13 cellular contexts compared by ENCODE assay signal in the genomic region with DNA sequence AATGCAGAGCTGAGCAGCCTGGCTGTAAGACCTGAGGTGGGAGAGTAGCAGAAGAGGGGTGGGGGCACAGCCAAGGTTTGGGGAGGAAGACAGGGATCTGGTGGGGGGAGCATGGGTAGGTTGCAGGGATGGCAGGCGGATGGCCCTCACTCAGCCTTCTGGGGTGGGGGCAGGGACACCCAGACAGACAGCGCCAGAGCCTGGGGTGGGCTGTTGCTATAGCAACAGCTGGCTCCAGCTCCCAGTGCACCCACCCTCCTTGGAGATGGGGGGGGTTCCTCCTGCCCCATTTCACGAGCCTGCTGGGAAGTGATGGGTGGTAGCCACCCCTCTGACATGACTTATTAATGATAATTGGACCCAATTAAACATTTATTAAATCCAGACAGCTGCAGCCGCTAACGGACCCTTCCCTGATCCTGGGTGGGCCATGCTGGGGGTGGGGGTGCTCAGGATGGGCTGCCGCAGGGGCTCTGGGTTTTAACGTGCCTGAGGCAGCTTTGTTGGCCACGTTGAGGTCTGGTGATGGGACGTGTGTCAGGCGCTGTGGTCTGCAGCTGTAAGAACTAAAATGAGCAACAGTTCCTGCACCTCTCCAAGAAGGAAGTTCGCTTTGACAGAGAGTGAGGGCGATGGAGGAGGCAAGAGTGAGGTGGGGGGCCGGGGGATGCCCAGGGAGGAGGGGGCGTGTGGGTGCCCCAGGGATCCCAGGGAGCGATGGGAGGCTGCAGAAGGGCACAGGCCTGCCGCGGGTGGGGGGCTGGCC. TPM values are rescaled to one million over a fixed set of nuclear protein-coding genes. Genes with fewer than 3 reads are reported as not detected.
DNase-seq lines count a peak whose midpoint lies in the region; ATAC-seq, FAIRE-seq and TF ChIP-seq lines count a peak whose summit lies in the region.
"Had no signal": no experiment of that assay in that cellular context is flagged by ENCODE, and none has a peak within 500 bp of the region (broad histone marks: within the 10 kb centered on the region; RNA-seq: fewer than 3 reads in every experiment).

No MANE protein-coding gene starts in this region.

- BruUV-seq in HepG2 (replicated peaks; lab: Mats Ljungman, UMichigan), result no TSS peak

- CTCF ChIA-PET in HepG2 (lab: Yijun Ruan, JAX; ENCODE audit: low intra/inter-chr PET ratio, low total read pairs), result no interaction called here

- no peak for FAIRE-seq in HepG2 (lab: Jason Lieb, UNC)

- TF ChIP-seq EP300 in HepG2 (IDR thresholded peaks at IDR 0.05; ENCODE audit: low read depth in 2 of 2, low read length in 2 of 2), result no peak
- TF ChIP-seq EP300 in HepG2 (CRISPR knock-in tag; IDR thresholded peaks at IDR 0.05; ENCODE audit: borderline replicate concordance), result no peak

- H3K36me3 Mint-ChIP-seq in endodermal cell (ENCODE audit: low read depth), result peaks cover 43% of the 10 kb centered on the region

- H3K4me1 ChIP-seq in HepG2 (ENCODE audit: insufficient read depth, low read length), result peaks cover 32% of the 10 kb centered on the region
- peaks cover 0 to 10% (median 5%) of the 10 kb centered on the region in 4 donors for H3K4me1 ChIP-seq in right lobe of liver
- H3K4me1 ChIP-seq in endodermal cell (ENCODE audit: control insufficient read depth, insufficient read depth, low read length), result peaks cover 3% of the 10 kb centered on the region

- intact Hi-C loops in HepG2 (cut with micrococcal nuclease; ENCODE audit: unreplicated experiment), result no loop called here
- intact Hi-C loops in right lobe of liver (cut with DNase I), result no loop called here

- no peak for TF ChIP-seq RAD21 in HepG2 (CRISPR knock-in tag; IDR thresholded peaks at IDR 0.05)

- in situ Hi-C loops in HepG2 (cut with HindIII; ENCODE audit: extremely low pct_ligation_motif_present, low pct_unique_long_range_greater_than_20kb), result no loop called here
- in situ Hi-C loops in ACHN (cut with HindIII; ENCODE audit: low pct_ligation_motif_present, low pct_unique_long_range_greater_than_20kb, low sequenced_read_pairs), result no loop called here

- H3K4me3 Mint-ChIP-seq in endodermal cell, result peak overlapping the region; percentile 33

- peaks cover 11% of the 10 kb centered on the region for H3K79me2 ChIP-seq in HepG2 (ENCODE audit: insufficient read depth, low read length)

- H3K9me3 ChIP-seq in HepG2 (ENCODE audit: low read length) (no peaks in the 10 kb centered on the region), right lobe of liver (no peaks in the 10 kb centered on the region), endodermal cell (ENCODE audit: control insufficient read depth, low read length) (no peaks in the 10 kb centered on the region)
- H3K9me3 ChIP-seq: heart right ventricle had no signal

- DNase-seq in HepG2 (ENCODE audit: low spot score), result no peak
- DNase-seq in right lobe of liver, result no peak
- peak; percentile 13 for DNase-seq in SKM-1 treated with dmso at 0.1 percent for 144 hours (lab: John Stamatoyannopoulos, UW; ENCODE audit: unreplicated experiment)
- DNase-seq in endodermal cell, result no peak
- no peak for DNase-seq in ACHN
- no peak for DNase-seq in COR-L47 (lab: John Stamatoyannopoulos, UW)
- no peak for DNase-seq in nucleus accumbens (lab: John Stamatoyannopoulos, UW)
- DNase-seq: activated effector memory CD4-positive, alpha-beta T cell treated with Interleukin-2 at 50 U/mL for 16 hours; dermis blood vessel endothelial cell; heart right ventricle; NCI-H748 treated with DMSO at 0.1 percent for 48 hours had no signal

- H3K27ac Mint-ChIP-seq in endodermal cell, result no peak overlapping the region

- ATAC-seq in HepG2, result no peak
- no peak for ATAC-seq in right lobe of liver
- no peak for ATAC-seq in HG03432 (IDR thresholded peaks at IDR 0.05; ENCODE audit: unreplicated experiment)
- ATAC-seq: heart right ventricle had no signal

- TF ChIP-seq POLR2A in HepG2 (IDR thresholded peaks at IDR 0.05; ENCODE audit: insufficient read depth in 1 of 2, low read depth in 2 of 2, low read length in 2 of 2), result no peak
- no peak for TF ChIP-seq POLR2A in right lobe of liver (IDR thresholded peaks at IDR 0.05)

- no peaks in the 10 kb centered on the region for H3K27me3 ChIP-seq in HepG2 (ENCODE audit: control insufficient read depth in 1 of 2, insufficient read depth in 2 of 2, low read length in 2 of 2)
- H3K27me3 ChIP-seq in right lobe of liver, result no peaks in the 10 kb centered on the region
- H3K27me3 ChIP-seq in endodermal cell (ENCODE audit: control insufficient read depth, insufficient read depth, low read length, poor library complexity, severe bottlenecking), result peaks cover 36% of the 10 kb centered on the region

- POLR2A ChIA-PET in HepG2 (lab: Yijun Ruan, JAX), result no interaction called here

- H3K27ac ChIP-seq in HepG2 (ENCODE audit: extremely low read length, insufficient read depth, low read length), result no peak overlapping the region
- no peak overlapping the region for H3K27ac ChIP-seq in right lobe of liver
- H3K27ac ChIP-seq in endodermal cell (ENCODE audit: low read depth, low read length), result no peak overlapping the region
- H3K27ac ChIP-seq: heart right ventricle had no signal

- no peak overlapping the region for H3K4me3 ChIP-seq in HepG2 (replicated peaks in 1 of 3; ENCODE audit: insufficient read depth in 1 of 3, low read depth in 2 of 3, low read length in 3 of 3)
- H3K4me3 ChIP-seq in right lobe of liver, result no peak overlapping the region
- no peak overlapping the region for H3K4me3 ChIP-seq in endodermal cell (ENCODE audit: low read length)

- H2AFZ ChIP-seq in HepG2 (ENCODE audit: low read length), result no peak overlapping the region

- H3K4me2 ChIP-seq in HepG2 (ENCODE audit: low read depth, low read length), result no peak overlapping the region

- no peaks in the 10 kb centered on the region for H3K9me3 Mint-ChIP-seq in endodermal cell

- no peak for TF ChIP-seq CTCF in HepG2 (CRISPR knock-in tag; IDR thresholded peaks at IDR 0.05)
- TF ChIP-seq CTCF in right lobe of liver (IDR thresholded peaks at IDR 0.05), result no peak
- no peak for TF ChIP-seq CTCF in endodermal cell (conservative IDR thresholded peaks at IDR 0.05)

- peaks cover 10% of the 10 kb centered on the region; the same call in 1 of the 2 replicates for H4K20me1 ChIP-seq in HepG2 (ENCODE audit: insufficient read depth, low read length)

- no peak overlapping the region for H3K9ac ChIP-seq in HepG2 (ENCODE audit: insufficient read depth, low read depth, low read length)
- no peak overlapping the region for H3K9ac ChIP-seq in endodermal cell (ENCODE audit: extremely low read depth, low read length, poor library complexity, severe bottlenecking)

- H3K4me1 Mint-ChIP-seq in endodermal cell, result peaks cover 6% of the 10 kb centered on the region

- H3K36me3 ChIP-seq in HepG2 (replicated peaks in 1 of 2; ENCODE audit: control insufficient read depth in 1 of 2, insufficient read depth in 2 of 2, low read length in 2 of 2) (peaks cover 27 to 45% of the 10 kb centered on the region in 2 experiments; a peak in 4 of 5 replicates), right lobe of liver (no peaks in the 10 kb centered on the region), endodermal cell (ENCODE audit: control insufficient read depth, insufficient read depth, low read length) (peaks cover 11% of the 10 kb centered on the region)

- 91% methylated on average over 16 of the region's 17 CpGs for WGBS in HepG2 (ENCODE audit: low lambda C conversion rate)
- WGBS in right lobe of liver (ENCODE audit: insufficient coverage, low coverage, low lambda C conversion rate, missing lambda C conversion rate), result 40% methylated on average over 11 of the region's 17 CpGs
- WGBS in endodermal cell (ENCODE audit: insufficient coverage in 1 of 2, insufficient read length in 1 of 2), 2 experiments, result 70 to 71% methylated on average over 5 to 17 of the region's 17 CpGs

- peaks cover 60% of the 10 kb centered on the region for H3K27me3 Mint-ChIP-seq in endodermal cell (ENCODE audit: insufficient read depth)

RNA-seq across cellular contexts. Expression of gene AGRN, which starts 19.4 kb away (rescaled TPM):
- 7.3 and 29.8 TPM in 2 replicates for total RNA-seq in HepG2 (2016; rRNA removed; fragmentation: Illumina TruSeq; extraction: Trizol)
- total RNA-seq in HepG2 (2016; cell fraction: cytosol; rRNA removed; fragmentation: Illumina TruSeq; extraction: Trizol; ENCODE audit: low read depth), result 2.7 and 2.9 TPM in 2 replicates
- 5.9 and 28.3 TPM in 2 replicates for total RNA-seq in HepG2 (2016; cell fraction: insoluble cytoplasmic fraction; rRNA removed; fragmentation: Illumina TruSeq; extraction: Trizol)
- total RNA-seq in HepG2 (2016; cell fraction: membrane; rRNA removed; fragmentation: Illumina TruSeq; extraction: Trizol), result 4.9 and 5.0 TPM in 2 replicates
- total RNA-seq in HepG2 (2016; cell fraction: nucleus; rRNA removed; fragmentation: Illumina TruSeq; extraction: Trizol), result 36.4 and 50.3 TPM in 2 replicates
- 65.2 and 82.7 TPM in 2 replicates for polyA plus RNA-seq in HepG2 (2011; rRNA removed)
- polyA plus RNA-seq in HepG2 (2011; cell fraction: cytosol; rRNA removed), result 37.7 and 58.0 TPM in 2 replicates
- polyA plus RNA-seq in HepG2 (2011; cell fraction: nucleus; rRNA removed), result 667 and 906 TPM in 2 replicates
- polyA plus RNA-seq in HepG2 (2012), result 77.8 and 101 TPM in 2 replicates
- polyA plus RNA-seq in HepG2 (2016; cell fraction: cytosol; fragmentation: Illumina TruSeq; extraction: Trizol; ENCODE audit: low read depth), result 1.4 and 1.5 TPM in 2 replicates
- polyA plus RNA-seq in HepG2 (2016; cell fraction: insoluble cytoplasmic fraction; fragmentation: Illumina TruSeq; extraction: Trizol; ENCODE audit: low read depth), result 10.7 and 15.5 TPM in 2 replicates
- 3.2 and 3.6 TPM in 2 replicates for polyA plus RNA-seq in HepG2 (2016; cell fraction: membrane; fragmentation: Illumina TruSeq; extraction: Trizol; ENCODE audit: low read depth)
- polyA plus RNA-seq in HepG2 (2016; cell fraction: nucleus; fragmentation: Illumina TruSeq; extraction: Trizol; ENCODE audit: insufficient read depth, low read depth), result 125 and 134 TPM in 2 replicates
- polyA minus RNA-seq in HepG2 (2011; rRNA and poly(A)+ RNA removed; ENCODE audit: low replicate concordance), result 23.8 and 86.8 TPM in 2 replicates
- 41.3 and 50.7 TPM in 2 replicates for polyA minus RNA-seq in HepG2 (2011; cell fraction: cytosol; rRNA and poly(A)+ RNA removed)
- 80.3 and 86.4 TPM in 2 replicates for polyA minus RNA-seq in HepG2 (2011; cell fraction: nucleus; rRNA and poly(A)+ RNA removed)
- 10 to 100 TPM; 14.2 to 44.5 (median 35.2) TPM for total RNA-seq in right lobe of liver
- 100 to 1,000 TPM; 269 to 288 TPM for total RNA-seq in endodermal cell
- 192 TPM for polyA plus RNA-seq in endodermal cell (2013, experiment 1 of 2)
- 176 TPM for polyA plus RNA-seq in endodermal cell (2013, experiment 2 of 2)

RNA-seq across cellular contexts. Expression of gene ISG15, which starts 26.0 kb away (rescaled TPM):
- total RNA-seq in HepG2 (2016; rRNA removed; fragmentation: Illumina TruSeq; extraction: Trizol), result 54.9 and 68.4 TPM in 2 replicates
- 17.4 and 19.2 TPM in 2 replicates for total RNA-seq in HepG2 (2016; cell fraction: cytosol; rRNA removed; fragmentation: Illumina TruSeq; extraction: Trizol; ENCODE audit: low read depth)
- 52.2 and 77.4 TPM in 2 replicates for total RNA-seq in HepG2 (2016; cell fraction: insoluble cytoplasmic fraction; rRNA removed; fragmentation: Illumina TruSeq; extraction: Trizol)
- 17.7 and 18.1 TPM in 2 replicates for total RNA-seq in HepG2 (2016; cell fraction: membrane; rRNA removed; fragmentation: Illumina TruSeq; extraction: Trizol)
- total RNA-seq in HepG2 (2016; cell fraction: nucleus; rRNA removed; fragmentation: Illumina TruSeq; extraction: Trizol), result 18.3 and 23.3 TPM in 2 replicates
- polyA plus RNA-seq in HepG2 (2011; rRNA removed), result 42.1 and 63.7 TPM in 2 replicates
- polyA plus RNA-seq in HepG2 (2011; cell fraction: cytosol; rRNA removed), result 49.9 and 81.6 TPM in 2 replicates
- polyA plus RNA-seq in HepG2 (2011; cell fraction: nucleus; rRNA removed), result 24.5 and 32.4 TPM in 2 replicates
- polyA plus RNA-seq in HepG2 (2012), result 19.4 and 39.7 TPM in 2 replicates
- polyA plus RNA-seq in HepG2 (2016; cell fraction: cytosol; fragmentation: Illumina TruSeq; extraction: Trizol; ENCODE audit: low read depth), result 13.7 and 17.3 TPM in 2 replicates
- 47.3 and 49.3 TPM in 2 replicates for polyA plus RNA-seq in HepG2 (2016; cell fraction: insoluble cytoplasmic fraction; fragmentation: Illumina TruSeq; extraction: Trizol; ENCODE audit: low read depth)
- 10.1 and 12.3 TPM in 2 replicates for polyA plus RNA-seq in HepG2 (2016; cell fraction: membrane; fragmentation: Illumina TruSeq; extraction: Trizol; ENCODE audit: low read depth)
- 22.7 and 27.6 TPM in 2 replicates for polyA plus RNA-seq in HepG2 (2016; cell fraction: nucleus; fragmentation: Illumina TruSeq; extraction: Trizol; ENCODE audit: insufficient read depth, low read depth)
- polyA minus RNA-seq in HepG2 (2011; rRNA and poly(A)+ RNA removed; ENCODE audit: low replicate concordance), result 24.2 and 34.4 TPM in 2 replicates
- 11.4 and 13.3 TPM in 2 replicates for polyA minus RNA-seq in HepG2 (2011; cell fraction: cytosol; rRNA and poly(A)+ RNA removed)
- polyA minus RNA-seq in HepG2 (2011; cell fraction: nucleus; rRNA and poly(A)+ RNA removed), result 2.1 and 5.1 TPM in 2 replicates
- total RNA-seq in right lobe of liver, result 10 to 100 TPM; 16.3 to 98.7 (median 26.4) TPM
- total RNA-seq in endodermal cell, result 10 to 100 TPM; 46.6 to 48.4 TPM
- polyA plus RNA-seq in endodermal cell (2013, experiment 1 of 2), result 31.4 TPM
- 31.8 TPM for polyA plus RNA-seq in endodermal cell (2013, experiment 2 of 2)

RNA-seq across cellular contexts. Expression of gene RNF223, which starts 34.8 kb away (rescaled TPM):
- total RNA-seq in HepG2 (2016; rRNA removed; fragmentation: Illumina TruSeq; extraction: Trizol) (not detected in 2 replicates), right lobe of liver (not detected), endodermal cell (not detected)
- not detected in 2 replicates for total RNA-seq in HepG2 (2016; cell fraction: cytosol; rRNA removed; fragmentation: Illumina TruSeq; extraction: Trizol; ENCODE audit: low read depth)
- not detected in 2 replicates for total RNA-seq in HepG2 (2016; cell fraction: insoluble cytoplasmic fraction; rRNA removed; fragmentation: Illumina TruSeq; extraction: Trizol)
- total RNA-seq in HepG2 (2016; cell fraction: membrane; rRNA removed; fragmentation: Illumina TruSeq; extraction: Trizol), result not detected in 2 replicates
- not detected in 2 replicates for total RNA-seq in HepG2 (2016; cell fraction: nucleus; rRNA removed; fragmentation: Illumina TruSeq; extraction: Trizol)
- polyA plus RNA-seq in HepG2 (2011; rRNA removed), result 0.03 and 0.05 TPM in 2 replicates
- polyA plus RNA-seq in HepG2 (2011; cell fraction: cytosol; rRNA removed), result 0.04 TPM in 1 of 2 replicates, not detected in the other
- polyA plus RNA-seq in HepG2 (2011; cell fraction: nucleus; rRNA removed), result not detected in 2 replicates
- polyA plus RNA-seq in HepG2 (2012), result 0.07 and 0.08 TPM in 2 replicates
- not detected in 2 replicates for polyA plus RNA-seq in HepG2 (2016; cell fraction: cytosol; fragmentation: Illumina TruSeq; extraction: Trizol; ENCODE audit: low read depth)
- polyA plus RNA-seq in HepG2 (2016; cell fraction: insoluble cytoplasmic fraction; fragmentation: Illumina TruSeq; extraction: Trizol; ENCODE audit: low read depth), result not detected in 2 replicates
- not detected in 2 replicates for polyA plus RNA-seq in HepG2 (2016; cell fraction: membrane; fragmentation: Illumina TruSeq; extraction: Trizol; ENCODE audit: low read depth)
- not detected in 2 replicates for polyA plus RNA-seq in HepG2 (2016; cell fraction: nucleus; fragmentation: Illumina TruSeq; extraction: Trizol; ENCODE audit: insufficient read depth, low read depth)
- polyA minus RNA-seq in HepG2 (2011; rRNA and poly(A)+ RNA removed; ENCODE audit: low replicate concordance), result 2.1 TPM in 1 of 2 replicates, not detected in the other
- polyA minus RNA-seq in HepG2 (2011; cell fraction: cytosol; rRNA and poly(A)+ RNA removed), result not detected in 2 replicates
- 0.26 TPM in 1 of 2 replicates, not detected in the other for polyA minus RNA-seq in HepG2 (2011; cell fraction: nucleus; rRNA and poly(A)+ RNA removed)
- not detected for polyA plus RNA-seq in endodermal cell (2013, experiment 1 of 2)
- polyA plus RNA-seq in endodermal cell (2013, experiment 2 of 2), result not detected
- total RNA-seq: dermis blood vessel endothelial cell; heart right ventricle; T-helper 1 cell treated with Interleukin-12 subunit alpha and Interleukin-12 subunit beta and Interleukin-4 antibody, amounts not matched to agents 30 ng/mL and 1 ng/mL, for 36 hours had no signal
- polyA plus RNA-seq: heart right ventricle had no signal

RNA-seq across cellular contexts. Expression of gene HES4, which starts 39.4 kb away (rescaled TPM):
- 4.4 and 8.8 TPM in 2 replicates for total RNA-seq in HepG2 (2016; rRNA removed; fragmentation: Illumina TruSeq; extraction: Trizol)
- 16.5 and 25.5 TPM in 2 replicates for total RNA-seq in HepG2 (2016; cell fraction: cytosol; rRNA removed; fragmentation: Illumina TruSeq; extraction: Trizol; ENCODE audit: low read depth)
- total RNA-seq in HepG2 (2016; cell fraction: insoluble cytoplasmic fraction; rRNA removed; fragmentation: Illumina TruSeq; extraction: Trizol), result 3.4 and 7.9 TPM in 2 replicates
- total RNA-seq in HepG2 (2016; cell fraction: membrane; rRNA removed; fragmentation: Illumina TruSeq; extraction: Trizol), result 13.5 and 18.3 TPM in 2 replicates
- 6.5 and 8.0 TPM in 2 replicates for total RNA-seq in HepG2 (2016; cell fraction: nucleus; rRNA removed; fragmentation: Illumina TruSeq; extraction: Trizol)
- polyA plus RNA-seq in HepG2 (2011; rRNA removed), result 10.6 and 17.6 TPM in 2 replicates
- polyA plus RNA-seq in HepG2 (2011; cell fraction: cytosol; rRNA removed), result 11.6 and 28.6 TPM in 2 replicates
- 190 and 210 TPM in 2 replicates for polyA plus RNA-seq in HepG2 (2011; cell fraction: nucleus; rRNA removed)
- polyA plus RNA-seq in HepG2 (2012), result 4.3 and 7.0 TPM in 2 replicates
- polyA plus RNA-seq in HepG2 (2016; cell fraction: cytosol; fragmentation: Illumina TruSeq; extraction: Trizol; ENCODE audit: low read depth), result 17.0 and 22.1 TPM in 2 replicates
- polyA plus RNA-seq in HepG2 (2016; cell fraction: insoluble cytoplasmic fraction; fragmentation: Illumina TruSeq; extraction: Trizol; ENCODE audit: low read depth), result 4.5 and 6.0 TPM in 2 replicates
- 10.6 and 11.4 TPM in 2 replicates for polyA plus RNA-seq in HepG2 (2016; cell fraction: membrane; fragmentation: Illumina TruSeq; extraction: Trizol; ENCODE audit: low read depth)
- polyA plus RNA-seq in HepG2 (2016; cell fraction: nucleus; fragmentation: Illumina TruSeq; extraction: Trizol; ENCODE audit: insufficient read depth, low read depth), result 16.1 and 18.4 TPM in 2 replicates
- 2.2 and 6.1 TPM in 2 replicates for polyA minus RNA-seq in HepG2 (2011; rRNA and poly(A)+ RNA removed; ENCODE audit: low replicate concordance)
- 6.4 and 8.5 TPM in 2 replicates for polyA minus RNA-seq in HepG2 (2011; cell fraction: cytosol; rRNA and poly(A)+ RNA removed)
- polyA minus RNA-seq in HepG2 (2011; cell fraction: nucleus; rRNA and poly(A)+ RNA removed), result 4.6 and 8.9 TPM in 2 replicates
- total RNA-seq in right lobe of liver, result 10 to 100 TPM in 2 of 6 experiments, 1 to 10 TPM in 4; 1.6 to 21.5 (median 5.2) TPM
- 10 to 100 TPM; 16.1 to 19.7 TPM for total RNA-seq in endodermal cell
- polyA plus RNA-seq in endodermal cell (2013, experiment 1 of 2), result 144 TPM
- polyA plus RNA-seq in endodermal cell (2013, experiment 2 of 2), result 117 TPM

RNA-seq across cellular contexts. Expression of gene PERM1, which starts 57.4 kb away (rescaled TPM):
- total RNA-seq in HepG2 (2016; rRNA removed; fragmentation: Illumina TruSeq; extraction: Trizol), result 0.04 TPM in 1 of 2 replicates, not detected in the other
- total RNA-seq in HepG2 (2016; cell fraction: cytosol; rRNA removed; fragmentation: Illumina TruSeq; extraction: Trizol; ENCODE audit: low read depth), result not detected in 2 replicates
- total RNA-seq in HepG2 (2016; cell fraction: insoluble cytoplasmic fraction; rRNA removed; fragmentation: Illumina TruSeq; extraction: Trizol), result not detected in 2 replicates
- total RNA-seq in HepG2 (2016; cell fraction: membrane; rRNA removed; fragmentation: Illumina TruSeq; extraction: Trizol), result not detected in 2 replicates
- total RNA-seq in HepG2 (2016; cell fraction: nucleus; rRNA removed; fragmentation: Illumina TruSeq; extraction: Trizol), result not detected in 2 replicates
- 0.29 and 0.38 TPM in 2 replicates for polyA plus RNA-seq in HepG2 (2011; rRNA removed)
- 0.17 and 0.32 TPM in 2 replicates for polyA plus RNA-seq in HepG2 (2011; cell fraction: cytosol; rRNA removed)
- 2.3 and 2.6 TPM in 2 replicates for polyA plus RNA-seq in HepG2 (2011; cell fraction: nucleus; rRNA removed)
- 0.44 TPM in 2 replicates for polyA plus RNA-seq in HepG2 (2012)
- polyA plus RNA-seq in HepG2 (2016; cell fraction: cytosol; fragmentation: Illumina TruSeq; extraction: Trizol; ENCODE audit: low read depth), result not detected in 2 replicates
- not detected in 2 replicates for polyA plus RNA-seq in HepG2 (2016; cell fraction: insoluble cytoplasmic fraction; fragmentation: Illumina TruSeq; extraction: Trizol; ENCODE audit: low read depth)
- polyA plus RNA-seq in HepG2 (2016; cell fraction: membrane; fragmentation: Illumina TruSeq; extraction: Trizol; ENCODE audit: low read depth), result not detected in 2 replicates
- polyA plus RNA-seq in HepG2 (2016; cell fraction: nucleus; fragmentation: Illumina TruSeq; extraction: Trizol; ENCODE audit: insufficient read depth, low read depth), result not detected in 2 replicates
- polyA minus RNA-seq in HepG2 (2011; rRNA and poly(A)+ RNA removed; ENCODE audit: low replicate concordance), result 0.09 and 2.7 TPM in 2 replicates
- polyA minus RNA-seq in HepG2 (2011; cell fraction: cytosol; rRNA and poly(A)+ RNA removed), result 0.44 and 0.59 TPM in 2 replicates
- polyA minus RNA-seq in HepG2 (2011; cell fraction: nucleus; rRNA and poly(A)+ RNA removed), result 0.99 and 1.2 TPM in 2 replicates
- under 1 TPM in 4 of 6 experiments, not detected in 2; 0.18 to 0.46 (median 0.28) TPM for total RNA-seq in right lobe of liver
- not detected for total RNA-seq in endodermal cell
- not detected for polyA plus RNA-seq in endodermal cell (2013, experiment 1 of 2)
- not detected for polyA plus RNA-seq in endodermal cell (2013, experiment 2 of 2)
- total RNA-seq: dermis blood vessel endothelial cell; T-helper 1 cell treated with Interleukin-12 subunit alpha and Interleukin-12 subunit beta and Interleukin-4 antibody, amounts not matched to agents 30 ng/mL and 1 ng/mL, for 36 hours had no signal
